16 cellular contexts compared by ENCODE assay signal in genomic region chr1:24443241-24443656, GRCh38. TPM values are rescaled to one million over a fixed set of nuclear protein-coding genes. Genes with fewer than 3 reads are reported as not detected.
DNase-seq lines count a peak whose midpoint lies in the region; ATAC-seq, FAIRE-seq and TF ChIP-seq lines count a peak whose summit lies in the region.
"Had no signal": no experiment of that assay in that cellular context is flagged by ENCODE, and none has a peak within 500 bp of the region (broad histone marks: within the 10 kb centered on the region; RNA-seq: fewer than 3 reads in every experiment).

No MANE protein-coding gene starts in this region.

- H3K9me3 Mint-ChIP-seq in activated naive CD4-positive, alpha-beta T cell treated with anti-CD3 and anti-CD28 coated beads, Interleukin-2, amount 10 ng/mL, durations not matched to agents 7 days and 5 days, result no peaks in the 10 kb centered on the region
- H3K9me3 Mint-ChIP-seq in activated naive CD4-positive, alpha-beta T cell treated with anti-CD3 and anti-CD28 coated beads for 36 hours, result no peaks in the 10 kb centered on the region
- H3K9me3 Mint-ChIP-seq: stimulated activated naive CD8-positive, alpha-beta T cell treated with anti-CD3 and anti-CD28 coated beads, Interleukin-15, amount 100 ng/mL, for 72 hours had no signal

- CTCF ChIA-PET in activated naive CD4-positive, alpha-beta T cell treated with anti-CD3 and anti-CD28 coated beads, Interleukin-2, amount 10 ng/mL, durations not matched to agents 7 days and 5 days (lab: Charles Lee), result no interaction called here
- CTCF ChIA-PET in activated naive CD4-positive, alpha-beta T cell treated with anti-CD3 and anti-CD28 coated beads for 36 hours (lab: Charles Lee), result interaction anchor here (0.7 to 1.6 kb wide), 5 partner anchors 14 to 258 kb away, joined by 3 to 6 read pairs (median 5); no protein-coding TSS in a partner anchor

- DNase-seq in activated naive CD4-positive, alpha-beta T cell treated with anti-CD3 and anti-CD28 coated beads, Interleukin-2, amount 10 ng/mL, durations not matched to agents 7 days and 5 days, result no peak
- DNase-seq in activated naive CD4-positive, alpha-beta T cell treated with anti-CD3 and anti-CD28 coated beads for 36 hours, result no peak
- DNase-seq in fibroblast of pulmonary artery (ENCODE audit: low read depth) (peak; percentile 69), SHP77 (lab: John Stamatoyannopoulos, UW) (no peak), DMS53 treated with DMSO at 0.1 percent for 48 hours (lab: John Stamatoyannopoulos, UW; ENCODE audit: unreplicated experiment) (no peak), RCC 7860 (ENCODE audit: low spot score) (no peak)
- DNase-seq: activated CD4-positive, CD25-positive, alpha-beta regulatory T cell; activated CD8-positive, alpha-beta memory T cell treated with anti-CD3 and anti-CD28 coated beads, Interleukin-2, amount 10 ng/mL, durations not matched to agents 7 days and 5 days; effector memory CD4-positive, alpha-beta T cell; glutamatergic neuron; mucosa of descending colon; ovary; stimulated activated naive CD8-positive, alpha-beta T cell treated with anti-CD3 and anti-CD28 coated beads, Interleukin-15, amount 100 ng/mL, for 72 hours had no signal

- H3K4me1 Mint-ChIP-seq in activated naive CD4-positive, alpha-beta T cell treated with anti-CD3 and anti-CD28 coated beads, Interleukin-2, amount 10 ng/mL, durations not matched to agents 7 days and 5 days, result peaks cover 3% of the 10 kb centered on the region
- H3K4me1 Mint-ChIP-seq in activated naive CD4-positive, alpha-beta T cell treated with anti-CD3 and anti-CD28 coated beads for 36 hours (ENCODE audit: low read depth), result peaks cover 6% of the 10 kb centered on the region
- H3K4me1 Mint-ChIP-seq: activated CD8-positive, alpha-beta memory T cell treated with anti-CD3 and anti-CD28 coated beads, Interleukin-2, amount 10 ng/mL, durations not matched to agents 7 days and 5 days had no signal

- peaks cover 57% of the 10 kb centered on the region for H3K36me3 Mint-ChIP-seq in activated naive CD4-positive, alpha-beta T cell treated with anti-CD3 and anti-CD28 coated beads, Interleukin-2, amount 10 ng/mL, durations not matched to agents 7 days and 5 days
- H3K36me3 Mint-ChIP-seq in activated naive CD4-positive, alpha-beta T cell treated with anti-CD3 and anti-CD28 coated beads for 36 hours (ENCODE audit: low read depth), result peaks cover 24% of the 10 kb centered on the region

- peak; percentile 89 for ATAC-seq in SK-N-SH treated with all-trans-retinoic acid at 6 μM for 48 hours
- ATAC-seq: activated CD8-positive, alpha-beta memory T cell treated with anti-CD3 and anti-CD28 coated beads, Interleukin-2, amount 10 ng/mL, durations not matched to agents 7 days and 5 days; mucosa of descending colon; stimulated activated naive CD8-positive, alpha-beta T cell treated with anti-CD3 and anti-CD28 coated beads, Interleukin-15, amount 100 ng/mL, for 72 hours had no signal

- intact Hi-C loops in activated naive CD4-positive, alpha-beta T cell treated with anti-CD3 and anti-CD28 coated beads for 36 hours (cut with micrococcal nuclease), result no loop called here

- FAIRE-seq in RCC 7860 (lab: Jason Lieb, UNC), result no peak
- FAIRE-seq: islet of Langerhans had no signal

- no peak overlapping the region for H3K4me3 Mint-ChIP-seq in activated naive CD4-positive, alpha-beta T cell treated with anti-CD3 and anti-CD28 coated beads, Interleukin-2, amount 10 ng/mL, durations not matched to agents 7 days and 5 days
- H3K4me3 Mint-ChIP-seq in activated naive CD4-positive, alpha-beta T cell treated with anti-CD3 and anti-CD28 coated beads for 36 hours, result no peak overlapping the region
- H3K4me3 Mint-ChIP-seq: activated CD8-positive, alpha-beta memory T cell treated with anti-CD3 and anti-CD28 coated beads, Interleukin-2, amount 10 ng/mL, durations not matched to agents 7 days and 5 days; stimulated activated naive CD8-positive, alpha-beta T cell treated with anti-CD3 and anti-CD28 coated beads, Interleukin-15, amount 100 ng/mL, for 72 hours had no signal

- H3K27ac Mint-ChIP-seq in activated naive CD4-positive, alpha-beta T cell treated with anti-CD3 and anti-CD28 coated beads, Interleukin-2, amount 10 ng/mL, durations not matched to agents 7 days and 5 days, result peak overlapping the region; percentile 7
- no peak overlapping the region for H3K27ac Mint-ChIP-seq in activated naive CD4-positive, alpha-beta T cell treated with anti-CD3 and anti-CD28 coated beads for 36 hours
- H3K27ac Mint-ChIP-seq: activated CD8-positive, alpha-beta memory T cell treated with anti-CD3 and anti-CD28 coated beads, Interleukin-2, amount 10 ng/mL, durations not matched to agents 7 days and 5 days; stimulated activated naive CD8-positive, alpha-beta T cell treated with anti-CD3 and anti-CD28 coated beads, Interleukin-15, amount 100 ng/mL, for 72 hours had no signal

- H3K27ac ChIP-seq in temporal lobe (ENCODE audit: low read depth, low read length), result peak overlapping the region; percentile 79
- H3K27ac ChIP-seq: ovary had no signal

- no peak for TF ChIP-seq CTCF in fibroblast of pulmonary artery (IDR thresholded peaks at IDR 0.05; ENCODE audit: low read length, missing control alignments)

- no peak overlapping the region for H3K4me3 ChIP-seq in fibroblast of pulmonary artery (replicated peaks; ENCODE audit: low read depth, low read length)
- H3K4me3 ChIP-seq: mucosa of descending colon, ovary had no signal

- H3K27me3 Mint-ChIP-seq in activated naive CD4-positive, alpha-beta T cell treated with anti-CD3 and anti-CD28 coated beads, Interleukin-2, amount 10 ng/mL, durations not matched to agents 7 days and 5 days, result no peaks in the 10 kb centered on the region
- no peaks in the 10 kb centered on the region for H3K27me3 Mint-ChIP-seq in activated naive CD4-positive, alpha-beta T cell treated with anti-CD3 and anti-CD28 coated beads for 36 hours (ENCODE audit: low read depth)
- H3K27me3 Mint-ChIP-seq: activated CD8-positive, alpha-beta memory T cell treated with anti-CD3 and anti-CD28 coated beads, Interleukin-2, amount 10 ng/mL, durations not matched to agents 7 days and 5 days; stimulated activated naive CD8-positive, alpha-beta T cell treated with anti-CD3 and anti-CD28 coated beads, Interleukin-15, amount 100 ng/mL, for 72 hours had no signal

TF ChIP-seq in SK-N-SH treated with all-trans-retinoic acid at 6 μM for 48 hours, 23 proteins besides CTCF, POLR2A, EP300 and RAD21:
- TF ChIP-seq GLIS3 (CRISPR knock-in tag; IDR thresholded peaks at IDR 0.05) (no peak), SNAI2 (CRISPR knock-in tag; IDR thresholded peaks at IDR 0.05) (no peak), PPARA (CRISPR knock-in tag; IDR thresholded peaks at IDR 0.05; ENCODE audit: borderline replicate concordance) (no peak)

RNA-seq across cellular contexts. Expression of gene NIPAL3, which starts 27.6 kb away (rescaled TPM):
- total RNA-seq in activated naive CD4-positive, alpha-beta T cell treated with anti-CD3 and anti-CD28 coated beads for 36 hours, result 10 to 100 TPM; 58.1 to 59.2 TPM
- 8.1 TPM for total RNA-seq in temporal lobe

RNA-seq across cellular contexts. Expression of gene STPG1, which starts 29.7 kb away (rescaled TPM):
- total RNA-seq in activated naive CD4-positive, alpha-beta T cell treated with anti-CD3 and anti-CD28 coated beads for 36 hours, result 1 to 10 TPM; 7.4 to 8.9 TPM
- total RNA-seq in temporal lobe, result 2.5 TPM

RNA-seq across cellular contexts. Expression of gene RCAN3, which starts 59.4 kb away (rescaled TPM):
- 10 to 100 TPM; 70.8 to 71.9 TPM for total RNA-seq in activated naive CD4-positive, alpha-beta T cell treated with anti-CD3 and anti-CD28 coated beads for 36 hours
- 13.0 TPM for total RNA-seq in temporal lobe
